13 cellular contexts compared by ENCODE assay signal in genomic region chr12:69555461-69555860, GRCh38. TPM values are rescaled to one million over a fixed set of nuclear protein-coding genes. Genes with fewer than 3 reads are reported as not detected.
DNase-seq lines count a peak whose midpoint lies in the region; ATAC-seq and TF ChIP-seq lines count a peak whose summit lies in the region.
"Had no signal": no experiment of that assay in that cellular context is flagged by ENCODE, and none has a peak within 500 bp of the region (broad histone marks: within the 10 kb centered on the region; RNA-seq: fewer than 3 reads in every experiment).

No MANE protein-coding gene starts in this region.

- H2BK5ac ChIP-seq in trophoblast cell (ENCODE audit: low read depth, low read length, poor library complexity), result no peak overlapping the region

- H2BK120ac ChIP-seq in trophoblast cell (ENCODE audit: insufficient read depth, low read length, poor library complexity), result no peak overlapping the region

- no peak for TF ChIP-seq CTCF in Panc1 (IDR thresholded peaks at IDR 0.05)

- no peak overlapping the region for H2AFZ ChIP-seq in trophoblast cell (ENCODE audit: insufficient read depth, low read length, poor library complexity)

- H3K36me3 ChIP-seq in Panc1 (ENCODE audit: control insufficient read depth, insufficient read depth, low read length) (no peaks in the 10 kb centered on the region), trophoblast cell (ENCODE audit: control insufficient read depth in 1 of 2, insufficient read depth in 2 of 2, low read length in 2 of 2) (no peaks in the 10 kb centered on the region), SJCRH30 (peaks cover 13% of the 10 kb centered on the region)

- no CpG with 5 or more reads among the region's 6 CpGs for WGBS in trophoblast cell (ENCODE audit: extremely low coverage, insufficient coverage, insufficient read length)

- no peak overlapping the region for H3K4me2 ChIP-seq in trophoblast cell (ENCODE audit: low read length)

- no peak overlapping the region for H3K4ac ChIP-seq in trophoblast cell (ENCODE audit: low read depth, low read length)

- no peak overlapping the region for H4K12ac ChIP-seq in trophoblast cell (ENCODE audit: low read depth, low read length)

- no peak overlapping the region for H3K14ac ChIP-seq in trophoblast cell (ENCODE audit: low read length)

- peaks cover 2% of the 10 kb centered on the region for H3K79me1 ChIP-seq in trophoblast cell (ENCODE audit: low read length)

- POLR2A ChIA-PET in Panc1 (lab: Charles Lee), result interaction anchor here (0.6 kb wide), 1 partner anchor 11 kb away, joined by 5 read pairs; no protein-coding TSS in a partner anchor

- intact Hi-C loops in Panc1 (cut with micrococcal nuclease; ENCODE audit: unreplicated experiment), result no loop called here

- no peaks in the 10 kb centered on the region for H3K27me3 ChIP-seq in Panc1 (ENCODE audit: control insufficient read depth, insufficient read depth, low read length)
- no peaks in the 10 kb centered on the region for H3K27me3 ChIP-seq in trophoblast cell (ENCODE audit: insufficient read depth, low read length)
- no peaks in the 10 kb centered on the region for H3K27me3 ChIP-seq in SJCRH30

- in situ Hi-C loops in Panc1 (cut with HindIII; ENCODE audit: low pct_unique_long_range_greater_than_20kb, low sequenced_read_pairs), result no loop called here

- peak; percentile 71; the same call in 1 of the 2 replicates for ATAC-seq in Panc1
- ATAC-seq in HG02840 (IDR thresholded peaks at IDR 0.05; ENCODE audit: low FRiP score, unreplicated experiment), result no peak
- ATAC-seq in esophagus mucosa, result no peak
- ATAC-seq: activated naive CD4-positive, alpha-beta T cell treated with anti-CD3 and anti-CD28 coated beads, Interleukin-2, amount 50 U/mL, for 72 hours had no signal

- H3K27ac ChIP-seq in Panc1 (ENCODE audit: low read length) (no peak overlapping the region), trophoblast cell (ENCODE audit: low read depth, low read length) (no peak overlapping the region), SJCRH30 (no peak overlapping the region)

- H3K9me3 ChIP-seq in Panc1 (ENCODE audit: control insufficient read depth, insufficient read depth, low read depth, low read length), result no peaks in the 10 kb centered on the region
- H3K9me3 ChIP-seq in trophoblast cell (ENCODE audit: insufficient read depth, low read depth, low read length), result no peaks in the 10 kb centered on the region
- no peaks in the 10 kb centered on the region for H3K9me3 ChIP-seq in SJCRH30 (replicated peaks)

- H3K18ac ChIP-seq in trophoblast cell (ENCODE audit: low read length), result no peak overlapping the region

- no peak overlapping the region for H4K8ac ChIP-seq in trophoblast cell (ENCODE audit: low read depth, low read length)

- no peak overlapping the region for H2BK12ac ChIP-seq in trophoblast cell (ENCODE audit: low read length)

- H4K91ac ChIP-seq in trophoblast cell (ENCODE audit: low read depth, low read length), result no peak overlapping the region

- H3K79me2 ChIP-seq in trophoblast cell (ENCODE audit: control insufficient read depth, insufficient read depth, low read length, poor library complexity), result peaks cover 2% of the 10 kb centered on the region

- no TSS peak for BruUV-seq in Panc1 (replicated peaks; lab: Mats Ljungman, UMichigan)

- no peak overlapping the region for H3K9ac ChIP-seq in trophoblast cell (ENCODE audit: low read length)

- DNase-seq in EH (ENCODE audit: low read depth) (peak; percentile 97), Panc1 (ENCODE audit: low read depth, low spot score) (no peak), dedifferentiated amniotic fluid mesenchymal stem cell (ENCODE audit: extremely low spot score) (peak; percentile 86), trophoblast cell (peak; percentile 66 to 86), SJCRH30 (no peak), NCI-H524 (lab: John Stamatoyannopoulos, UW) (no peak)
- DNase-seq: COR-L47; NCI-H1694 treated with DMSO at 0.1 percent for 48 hours; posterior cingulate gyrus; stimulated activated CD4-positive, alpha-beta T cell treated with anti-CD3 and anti-CD28 coated beads, Interleukin-4, amount 100 ng/mL, for 4 hours had no signal

- CTCF ChIA-PET in Panc1 (lab: Charles Lee), result no interaction called here

- H3K4me3 ChIP-seq in Panc1 (ENCODE audit: low read depth in 2 of 2, low read length in 2 of 2), result no peak overlapping the region
- H3K4me3 ChIP-seq in trophoblast cell (ENCODE audit: low read depth, low read length), result no peak overlapping the region
- H3K4me3 ChIP-seq in SJCRH30, result no peak overlapping the region

- H2AK5ac ChIP-seq in trophoblast cell (ENCODE audit: low read length), result no peak overlapping the region

- H3K4me1 ChIP-seq in Panc1 (ENCODE audit: control insufficient read depth, insufficient read depth, low read length) (no peaks in the 10 kb centered on the region), trophoblast cell (ENCODE audit: control insufficient read depth in 1 of 2, insufficient read depth in 2 of 2, low read length in 2 of 2) (peaks cover 2 to 4% of the 10 kb centered on the region in 2 experiments), SJCRH30 (peaks cover 6% of the 10 kb centered on the region)

- H3K23ac ChIP-seq in trophoblast cell (ENCODE audit: low read length), result no peak overlapping the region

RNA-seq across cellular contexts. Expression of gene CCT2, which starts 29.8 kb away (rescaled TPM):
- total RNA-seq in Panc1 (2021; ENCODE audit: unreplicated experiment), result 270 TPM
- polyA plus RNA-seq in Panc1 (2012; ENCODE audit: insufficient read length), result 207 TPM
- polyA plus RNA-seq in trophoblast cell (2013), result 301 and 316 TPM in 2 replicates
- total RNA-seq in SJCRH30 (2014; rRNA removed; shearing (Covaris generic)), result 355 and 361 TPM in 2 replicates
- 114 TPM for total RNA-seq in esophagus mucosa

RNA-seq across cellular contexts. Expression of gene LRRC10, which starts 55.2 kb away (rescaled TPM):
- total RNA-seq in Panc1 (2021; ENCODE audit: unreplicated experiment), result not detected
- polyA plus RNA-seq in Panc1 (2012; ENCODE audit: insufficient read length), result not detected
- polyA plus RNA-seq in trophoblast cell (2013), result not detected in 2 replicates
- total RNA-seq in SJCRH30 (2014; rRNA removed; shearing (Covaris generic)), result not detected in 2 replicates
- total RNA-seq in esophagus mucosa, result not detected
- total RNA-seq: activated naive CD4-positive, alpha-beta T cell treated with anti-CD3 and anti-CD28 coated beads, Interleukin-2, amount 50 U/mL, for 72 hours had no signal

Comparison
In these comparisons a context has a peak if more than half of its experiments do, and no peak if none do; other contexts are left out.
1. DNase-seq: peak in EH (single experiment), dedifferentiated amniotic fluid mesenchymal stem cell (single experiment) and trophoblast cell (2 of 2); none in Panc1 (single experiment), SJCRH30 (0 of 2) and NCI-H524 (0 of 2).